8 cellular contexts compared by ENCODE assay signal in genomic region chr11:124673333-124674167, GRCh38. TPM values are rescaled to one million over a fixed set of nuclear protein-coding genes. Genes with fewer than 3 reads are reported as not detected.
A peak's percentile ranks its signal among the peaks of the same experiment; 100 is the strongest.
DNase-seq lines count a peak whose midpoint lies in the region; ATAC-seq and TF ChIP-seq lines count a peak whose summit lies in the region.

Gene SIAE (minus strand): TSS chr11:124673739. CDS start chr11:124673708, 31 bp downstream.
Gene SPA17 (plus strand): TSS chr11:124673904. CDS start chr11:124675265, 1,361 bp downstream.

- no peaks in the 10 kb centered on the region for H3K36me3 ChIP-seq in GM23338 (ENCODE audit: insufficient read depth)

- peaks cover 58% of the 10 kb centered on the region for H3K27me3 ChIP-seq in GM23338 (ENCODE audit: insufficient read depth)

- no peaks in the 10 kb centered on the region for H3K9me2 ChIP-seq in GM23338 (ENCODE audit: insufficient read depth)

- ATAC-seq in GM23338: peak; percentile 96

- H3K9me3 Mint-ChIP-seq in GM23338: peaks cover 3% of the 10 kb centered on the region; the same call in 1 of the 3 replicates
- H3K9me3 Mint-ChIP-seq in nephron progenitor cell: no peaks in the 10 kb centered on the region
- no peaks in the 10 kb centered on the region for H3K9me3 Mint-ChIP-seq in stimulated activated naive CD8-positive, alpha-beta T cell treated with anti-CD3 and anti-CD28 coated beads, Interleukin-15, Interleukin-2, amounts not matched to agents 100 ng/mL and 50 ng/mL, for 24 hours

- H3K27ac Mint-ChIP-seq in GM23338 (peak within 1 kb of the TSS; percentile 94), nephron progenitor cell (peak within 1 kb of the TSS; percentile 98)
- H3K27ac Mint-ChIP-seq in stimulated activated naive CD8-positive, alpha-beta T cell treated with anti-CD3 and anti-CD28 coated beads, Interleukin-15, Interleukin-2, amounts not matched to agents 100 ng/mL and 50 ng/mL, for 24 hours: peak within 1 kb of the TSS; percentile 92

- TF ChIP-seq CTCF in GM23338 (conservative IDR thresholded peaks at IDR 0.05; ENCODE audit: low read depth in 2 of 2) (no peak), LNCaP clone FGC (IDR thresholded peaks at IDR 0.05; ENCODE audit: control insufficient read depth, extremely low read depth, insufficient read depth) (no peak), fibroblast of villous mesenchyme (IDR thresholded peaks at IDR 0.05; ENCODE audit: insufficient read depth, low read depth, low read length) (no peak), nephron progenitor cell (IDR thresholded peaks at IDR 0.05) (no peak)

- DNase-seq in ELF-1 (ENCODE audit: low read depth, low spot score): peak; percentile 99
- DNase-seq in GM23338 (ENCODE audit: low spot score): peak; percentile 96
- peak; percentile 89 for DNase-seq in LNCaP clone FGC (ENCODE audit: low read depth)
- DNase-seq in SIG-M5 (lab: John Stamatoyannopoulos, UW): peak; percentile 57
- DNase-seq in activated gamma-delta T cell treated with anti-CD3 and anti-CD28 coated beads, Interleukin-2, amount 50 U/mL, for 16 hours (ENCODE audit: low read depth): peak; percentile 63
- DNase-seq in fibroblast of villous mesenchyme (ENCODE audit: low read depth): peak; percentile 99
- DNase-seq in nephron progenitor cell: peak; percentile 95

- no peaks in the 10 kb centered on the region for H3K79me2 ChIP-seq in GM23338 (replicated peaks; ENCODE audit: insufficient read depth)

- H3F3A ChIP-seq in GM23338 (replicated peaks; ENCODE audit: low read depth): no peaks in the 10 kb centered on the region

- no peaks in the 10 kb centered on the region for H4K20me1 ChIP-seq in GM23338 (replicated peaks; ENCODE audit: insufficient read depth)

- H3K4me2 ChIP-seq in GM23338: peak within 1 kb of the TSS; percentile 89

- H3K4me3 Mint-ChIP-seq in GM23338: peak within 1 kb of the TSS; percentile 86
- H3K4me3 Mint-ChIP-seq in nephron progenitor cell: peak within 1 kb of the TSS; percentile 88
- H3K4me3 Mint-ChIP-seq in stimulated activated naive CD8-positive, alpha-beta T cell treated with anti-CD3 and anti-CD28 coated beads, Interleukin-15, Interleukin-2, amounts not matched to agents 100 ng/mL and 50 ng/mL, for 24 hours: peak within 1 kb of the TSS; percentile 87

- peak within 1 kb of the TSS; percentile 96 for H2AFZ ChIP-seq in GM23338

- peaks cover 19% of the 10 kb centered on the region for H3K27me3 Mint-ChIP-seq in GM23338 (ENCODE audit: insufficient read depth, low read depth, poor library complexity)
- H3K27me3 Mint-ChIP-seq in nephron progenitor cell (ENCODE audit: low read depth, poor library complexity): peaks cover 8% of the 10 kb centered on the region
- H3K27me3 Mint-ChIP-seq in stimulated activated naive CD8-positive, alpha-beta T cell treated with anti-CD3 and anti-CD28 coated beads, Interleukin-15, Interleukin-2, amounts not matched to agents 100 ng/mL and 50 ng/mL, for 24 hours: no peaks in the 10 kb centered on the region

- H3K4me1 ChIP-seq in GM23338 (ENCODE audit: insufficient read depth): peaks cover 11% of the 10 kb centered on the region; the same call in 1 of the 2 replicates

- H3K4me1 Mint-ChIP-seq in GM23338: peaks cover 14% of the 10 kb centered on the region; the same call in 2 of the 3 replicates
- H3K4me1 Mint-ChIP-seq in nephron progenitor cell: peaks cover 9% of the 10 kb centered on the region
- H3K4me1 Mint-ChIP-seq in stimulated activated naive CD8-positive, alpha-beta T cell treated with anti-CD3 and anti-CD28 coated beads, Interleukin-15, Interleukin-2, amounts not matched to agents 100 ng/mL and 50 ng/mL, for 24 hours (ENCODE audit: low read depth): peaks cover 38% of the 10 kb centered on the region

- no peak within 1 kb of the TSS for H3K27ac ChIP-seq in GM23338 (ENCODE audit: low read depth)

- H3K4me3 ChIP-seq in GM23338: peak within 1 kb of the TSS; percentile 84
- H3K4me3 ChIP-seq in LNCaP clone FGC (ENCODE audit: low read depth, low read length): peak within 1 kb of the TSS; percentile 81
- peak within 1 kb of the TSS; percentile 76 for H3K4me3 ChIP-seq in fibroblast of villous mesenchyme (ENCODE audit: low read depth, low read length)

- H3K36me3 Mint-ChIP-seq in GM23338 (ENCODE audit: low read depth): no peaks in the 10 kb centered on the region
- no peaks in the 10 kb centered on the region for H3K36me3 Mint-ChIP-seq in nephron progenitor cell (ENCODE audit: low read depth)
- no peaks in the 10 kb centered on the region for H3K36me3 Mint-ChIP-seq in stimulated activated naive CD8-positive, alpha-beta T cell treated with anti-CD3 and anti-CD28 coated beads, Interleukin-15, Interleukin-2, amounts not matched to agents 100 ng/mL and 50 ng/mL, for 24 hours (ENCODE audit: low read depth)

TF ChIP-seq in GM23338, 12 proteins besides CTCF, POLR2A, EP300 and RAD21 (continues in another document):
- no peak for TF ChIP-seq REST (IDR thresholded peaks at IDR 0.05; ENCODE audit: unreplicated experiment)
- TF ChIP-seq ZNF114 (CRISPR knock-in tag; IDR thresholded peaks at IDR 0.05): no peak

RNA-seq across cellular contexts. Expression of gene SIAE, which starts in this region (rescaled TPM):
- 1.5 and 1.7 TPM in 2 replicates for total RNA-seq in GM23338 (2014; rRNA removed; shearing (Covaris generic))
- 0.85 and 1.1 TPM in 2 replicates for polyA plus RNA-seq in GM23338 (2016; fragmentation: Nextera tagmentation; extraction: Ambion mirVana)
- 6.4 and 9.5 TPM in 2 replicates for total RNA-seq in fibroblast of villous mesenchyme

RNA-seq across cellular contexts. Expression of gene SPA17, which starts in this region (rescaled TPM):
- total RNA-seq in GM23338 (2014; rRNA removed; shearing (Covaris generic)): 3.2 and 7.4 TPM in 2 replicates
- polyA plus RNA-seq in GM23338 (2016; fragmentation: Nextera tagmentation; extraction: Ambion mirVana): 14.9 and 18.6 TPM in 2 replicates
- total RNA-seq in fibroblast of villous mesenchyme: 12.1 and 13.5 TPM in 2 replicates
